ENCODE assay signal across 7 cellular contexts in genomic region chr2:27427863-27428212, GRCh38. TPM values are rescaled to one million over a fixed set of nuclear protein-coding genes. Genes with fewer than 3 reads are reported as not detected.
DNase-seq lines count a peak whose midpoint lies in the region; ATAC-seq and TF ChIP-seq lines count a peak whose summit lies in the region.

No MANE protein-coding gene starts in this region.

- H3T11ph ChIP-seq in H9 (ENCODE audit: low read length), result no peak overlapping the region

- H3F3A ChIP-seq in smooth muscle cell (ENCODE audit: low read depth), result peaks cover 8% of the 10 kb centered on the region

- no peaks in the 10 kb centered on the region for H3K9me3 ChIP-seq in H9 (ENCODE audit: control insufficient read depth, low read depth, low read length)
- H3K9me3 ChIP-seq in T-helper 17 cell (ENCODE audit: control insufficient read depth, low read length, poor library complexity, severe bottlenecking), result no peaks in the 10 kb centered on the region
- H3K9me3 ChIP-seq in right cardiac atrium (ENCODE audit: control insufficient read depth, low read length), result no peaks in the 10 kb centered on the region
- no peaks in the 10 kb centered on the region for H3K9me3 ChIP-seq in smooth muscle cell (replicated peaks; ENCODE audit: low read depth)

- H3K79me2 ChIP-seq in H9 (ENCODE audit: insufficient read depth, low read length), result peaks cover 6% of the 10 kb centered on the region; the same call in 1 of the 2 replicates
- peaks cover 32% of the 10 kb centered on the region for H3K79me2 ChIP-seq in smooth muscle cell (ENCODE audit: low read depth)

- H3K27ac Mint-ChIP-seq in H9 (peak overlapping the region in 1 of 3 experiments; percentile 95; a peak in 1 of 7 replicates), T-helper 17 cell (peak overlapping the region; percentile 95)

- peak overlapping the region; percentile 65 for H3K4me2 ChIP-seq in H9 (ENCODE audit: insufficient read depth, insufficient read length, low read length)
- peak overlapping the region; percentile 92 for H3K4me2 ChIP-seq in smooth muscle cell

- H4K91ac ChIP-seq in H9 (ENCODE audit: insufficient read length, low read depth, low read length), result no peak overlapping the region

- H3K56ac ChIP-seq in H9 (ENCODE audit: insufficient read length, low read depth, low read length), result no peak overlapping the region

- H3K4me3 Mint-ChIP-seq in H9, result peak overlapping the region; percentile 92
- H3K4me3 Mint-ChIP-seq in T-helper 17 cell, result peak overlapping the region; percentile 97

- H2BK120ac ChIP-seq in H9 (ENCODE audit: low read depth, low read length, poor library complexity, severe bottlenecking), result no peak overlapping the region

- peaks cover 18 to 20% of the 10 kb centered on the region in 2 experiments for H3K4me1 Mint-ChIP-seq in H9
- peaks cover 28% of the 10 kb centered on the region for H3K4me1 Mint-ChIP-seq in T-helper 17 cell

- peak overlapping the region; percentile 21 for H3K27ac ChIP-seq in H9 (ENCODE audit: insufficient read length, low read depth, low read length)
- peak overlapping the region; percentile 89 for H3K27ac ChIP-seq in right cardiac atrium (ENCODE audit: low read length)
- H3K27ac ChIP-seq in smooth muscle cell (ENCODE audit: low read depth), result peak overlapping the region; percentile 92

- no peak overlapping the region for H3K23ac ChIP-seq in H9 (ENCODE audit: insufficient read length, low read depth, low read length)

- H2BK12ac ChIP-seq in H9 (ENCODE audit: insufficient read length, low read depth, low read length), result no peak overlapping the region

- TF ChIP-seq CTCF in H9 (conservative IDR thresholded peaks at IDR 0.05) (no peak), smooth muscle cell (IDR thresholded peaks at IDR 0.05; ENCODE audit: borderline replicate concordance, insufficient read depth, poor library complexity, severe bottlenecking) (no peak)

- no peak overlapping the region for H4K5ac ChIP-seq in H9 (ENCODE audit: insufficient read length, low read depth, low read length)

- intact Hi-C loops in right cardiac atrium (cut with DNase I), result no loop called here

- no peak overlapping the region for H2AFZ ChIP-seq in H9 (ENCODE audit: low read length)
- peak overlapping the region; percentile 96 for H2AFZ ChIP-seq in smooth muscle cell (ENCODE audit: low read depth)

- no peaks in the 10 kb centered on the region for H3K27me3 Mint-ChIP-seq in H9 (ENCODE audit: low read depth)
- no peaks in the 10 kb centered on the region for H3K27me3 Mint-ChIP-seq in T-helper 17 cell

- no peak overlapping the region for H3K4ac ChIP-seq in H9 (ENCODE audit: low read depth, low read length)

- H3K4me1 ChIP-seq in H9 (ENCODE audit: insufficient read depth, low read length) (no peaks in the 10 kb centered on the region), right cardiac atrium (ENCODE audit: control insufficient read depth, insufficient read depth, low read length) (peaks cover 3% of the 10 kb centered on the region), smooth muscle cell (ENCODE audit: low read depth) (peaks cover 21% of the 10 kb centered on the region)

- no peaks in the 10 kb centered on the region for H3K9me3 Mint-ChIP-seq in H9

- H2BK5ac ChIP-seq in H9 (ENCODE audit: insufficient read length, low read length), result no peak overlapping the region

- 100% methylated on average over 2 of the region's 7 CpGs for WGBS in H9 (ENCODE audit: extremely low coverage, insufficient read length, low lambda C conversion rate)
- WGBS in right cardiac atrium, result 14% methylated on average over 7 of the region's 7 CpGs
- WGBS in smooth muscle cell (ENCODE audit: low lambda C conversion rate), result 18% methylated on average over 7 of the region's 7 CpGs

- ATAC-seq in T-helper 17 cell (no peak), right cardiac atrium (no peak), HG03175 (IDR thresholded peaks at IDR 0.05; ENCODE audit: unreplicated experiment) (no peak), GM21825 (IDR thresholded peaks at IDR 0.05; ENCODE audit: unreplicated experiment) (no peak)

- H3K27me3 ChIP-seq in H9 (ENCODE audit: insufficient read depth, low read length) (no peaks in the 10 kb centered on the region), right cardiac atrium (ENCODE audit: control insufficient read depth, insufficient read depth) (no peaks in the 10 kb centered on the region), smooth muscle cell (ENCODE audit: low read depth) (no peaks in the 10 kb centered on the region)

- peaks cover 6% of the 10 kb centered on the region for H3K79me1 ChIP-seq in H9 (ENCODE audit: insufficient read depth, low read depth, low read length, poor library complexity, severe bottlenecking)

- H3K4me3 ChIP-seq in right cardiac atrium (ENCODE audit: low read length) (peak overlapping the region; percentile 93), smooth muscle cell (peak overlapping the region; percentile 92)

- H3K36me3 Mint-ChIP-seq in H9 (ENCODE audit: insufficient read depth in 1 of 3, low read depth in 3 of 3), result peaks cover 0 to 7% (median 0%) of the 10 kb centered on the region in 3 experiments; a peak in 2 of 7 replicates
- no peaks in the 10 kb centered on the region for H3K36me3 Mint-ChIP-seq in T-helper 17 cell (ENCODE audit: low read depth)

- H3K9ac ChIP-seq in H9 (ENCODE audit: extremely low read depth, insufficient read length, low read length) (peak overlapping the region; percentile 76), smooth muscle cell (ENCODE audit: low read depth) (peak overlapping the region; percentile 94)

- H3K36me3 ChIP-seq in smooth muscle cell (ENCODE audit: low read depth), result no peaks in the 10 kb centered on the region

- peaks cover 3% of the 10 kb centered on the region for H3K23me2 ChIP-seq in H9 (ENCODE audit: insufficient read length, low read depth, low read length, poor library complexity, severe bottlenecking)

- no peak overlapping the region for H3K18ac ChIP-seq in H9 (ENCODE audit: insufficient read length, low read depth, low read length)

- H2AK5ac ChIP-seq in H9 (ENCODE audit: insufficient read length, low read length), result no peak overlapping the region

- no peak overlapping the region for H2BK20ac ChIP-seq in H9 (ENCODE audit: low read depth, low read length, poor library complexity, severe bottlenecking)

- no peak overlapping the region for H3K14ac ChIP-seq in H9 (ENCODE audit: insufficient read depth, low read length)

- DNase-seq in H9 (no peak), T-helper 17 cell (no peak), right cardiac atrium (no peak), smooth muscle cell (lab: John Stamatoyannopoulos, UW; ENCODE audit: unreplicated experiment) (no peak), NCI-H128 (lab: John Stamatoyannopoulos, UW; ENCODE audit: unreplicated experiment) (no peak)

- no peak overlapping the region for H2BK15ac ChIP-seq in H9 (ENCODE audit: low read depth, low read length)

- no peaks in the 10 kb centered on the region for H4K20me1 ChIP-seq in H9 (ENCODE audit: control insufficient read depth, insufficient read depth, insufficient read length)
- H4K20me1 ChIP-seq in smooth muscle cell (ENCODE audit: low read depth), result peaks cover 38% of the 10 kb centered on the region

- no peak overlapping the region for H4K8ac ChIP-seq in H9 (replicated peaks; ENCODE audit: insufficient read length, low read depth, low read length)

RNA-seq across cellular contexts. Expression of gene NRBP1, which starts 0.6 kb away (rescaled TPM):
- total RNA-seq in H9 (2021) (140 TPM in 2 replicates), T-helper 17 cell (100 to 1,000 TPM; 138 to 150 TPM), right cardiac atrium (10 to 100 TPM; 46.6 to 61.3 (median 51.8) TPM), smooth muscle cell (134 and 145 TPM in 2 replicates)
- polyA plus RNA-seq in right cardiac atrium (37.7 TPM), smooth muscle cell (195 and 197 TPM in 2 replicates)

RNA-seq across cellular contexts. Expression of gene KRTCAP3, which starts 14.3 kb away (rescaled TPM):
- 49.9 and 57.3 TPM in 2 replicates for total RNA-seq in H9 (2021)
- 10 to 100 TPM in 1 of 2 donors, 1 to 10 TPM in 1; 9.1 to 13.6 TPM for total RNA-seq in T-helper 17 cell
- total RNA-seq in right cardiac atrium, result 1 to 10 TPM in 1 of 4 donors, under 1 TPM in 2, not detected in 1; 0.59 to 1.3 (median 0.82) TPM
- polyA plus RNA-seq in right cardiac atrium, result 0.38 TPM
- 1.7 and 2.9 TPM in 2 replicates for total RNA-seq in smooth muscle cell
- polyA plus RNA-seq in smooth muscle cell, result 3.2 and 9.2 TPM in 2 replicates

RNA-seq across cellular contexts. Expression of gene PPM1G, which starts 18.4 kb away (rescaled TPM):
- total RNA-seq in H9 (2021), result 146 and 150 TPM in 2 replicates
- 10 to 100 TPM; 43.6 to 50.2 TPM for total RNA-seq in T-helper 17 cell
- 10 to 100 TPM; 31.5 to 40.4 (median 37.3) TPM for total RNA-seq in right cardiac atrium
- 35.0 TPM for polyA plus RNA-seq in right cardiac atrium
- total RNA-seq in smooth muscle cell, result 30.2 and 32.8 TPM in 2 replicates
- 48.7 and 60.0 TPM in 2 replicates for polyA plus RNA-seq in smooth muscle cell

RNA-seq across cellular contexts. Expression of gene ZNF513, which starts 47.3 kb away (rescaled TPM):
- total RNA-seq in H9 (2021) (24.8 and 26.5 TPM in 2 replicates), T-helper 17 cell (10 to 100 TPM; 22.4 to 24.6 TPM), right cardiac atrium (10 to 100 TPM in 1 of 4 donors, 1 to 10 TPM in 3; 8.1 to 13.1 (median 8.5) TPM), smooth muscle cell (6.5 and 7.6 TPM in 2 replicates)
- polyA plus RNA-seq in right cardiac atrium (9.6 TPM), smooth muscle cell (15.7 and 21.3 TPM in 2 replicates)

RNA-seq across cellular contexts. Expression of gene SNX17, which starts 57.4 kb away (rescaled TPM):
- total RNA-seq in H9 (2021) (78.1 and 81.1 TPM in 2 replicates), T-helper 17 cell (10 to 100 TPM; 75.7 to 80.3 TPM), right cardiac atrium (10 to 100 TPM; 61.7 to 74.8 (median 68.2) TPM), smooth muscle cell (84.5 and 88.4 TPM in 2 replicates)
- polyA plus RNA-seq in right cardiac atrium (54.8 TPM), smooth muscle cell (128 and 155 TPM in 2 replicates)

Comparison
In these comparisons a context has a peak if more than half of its experiments do, and no peak if none do; other contexts are left out.
1. H3K27ac ChIP-seq: peak in every context shown above with its lines; median percentile 92 in smooth muscle cell; 89 in right cardiac atrium; 21 in H9.